24 cellular contexts compared by ENCODE assay signal in genomic region chr5:4575608-4576007, GRCh38.
"Had no signal": no experiment of that assay in that cellular context is flagged by ENCODE, and none has a peak within 500 bp of the region (broad histone marks: within the 10 kb centered on the region; RNA-seq: fewer than 3 reads in every experiment).

No MANE protein-coding gene starts in this region.

- H3K9me3 ChIP-seq: SJCRH30 had no signal

- DNase-seq: KBM-7; NCI-H1092; NCI-H1105 treated with DMSO at 0.1 percent for 48 hours; NCI-H1417 treated with DMSO at 0.1 percent for 48 hours; NCI-H146; NCI-H1694 treated with DMSO at 0.1 percent for 48 hours; NCI-H1930; NCI-H2081; NCI-H2107; NCI-H226; NCI-H446; NCI-H510A; NCI-H524 treated with DMSO at 0.1 percent for 48 hours; NCI-H69; NCI-H774; NK-92 treated with Interleukin-12 subunit alpha and Interleukin-12 subunit beta, amount 100 ng/mL, for 24 hours; OCI-M1; PC-9; Peyer's patch; SHP77 treated with DMSO at 0.1 percent for 48 hours; SJCRH30 had no signal

- H2AFZ ChIP-seq: PC-9 had no signal

- H3K36me3 ChIP-seq: MG63, Peyer's patch, SJCRH30 had no signal

- H3K4me1 ChIP-seq: Peyer's patch, SJCRH30 had no signal

- H3K27me3 ChIP-seq: MG63, Peyer's patch, SJCRH30 had no signal

- H3K27ac ChIP-seq: PC-9, Peyer's patch, SJCRH30, SK-N-MC had no signal

- H3K4me2 ChIP-seq: PC-9 had no signal

- ATAC-seq: Right ventricle myocardium inferior had no signal

- H3K4me3 ChIP-seq: MG63, PC-9, Peyer's patch, SJCRH30, SK-N-MC had no signal
